Comparison of ENCODE assay signal across 8 cellular contexts in genomic region chr14:102524026-102524450, GRCh38. TPM values are rescaled to one million over a fixed set of nuclear protein-coding genes. Genes with fewer than 3 reads are reported as not detected.
DNase-seq lines count a peak whose midpoint lies in the region; ATAC-seq and TF ChIP-seq lines count a peak whose summit lies in the region.

No MANE protein-coding gene starts in this region.

- no peak overlapping the region for H3T11ph ChIP-seq in H9 (ENCODE audit: low read length)

- H3K9me3 Mint-ChIP-seq in stimulated activated naive B cell treated with anti-CD40 and anti-IgM and Interleukin-4, amounts not matched to agents 10 μg/mL and 1 μg/mL and 100 μg/mL, for 72 hours = no peaks in the 10 kb centered on the region
- H3K9me3 Mint-ChIP-seq in H9 = no peaks in the 10 kb centered on the region; a peak in 1 of 5 replicates

- H3K4me1 ChIP-seq in SK-N-SH (ENCODE audit: control insufficient read depth in 1 of 2, insufficient read depth in 2 of 2, low read depth in 1 of 2, low read length in 1 of 2) = peaks cover 0 to 12% of the 10 kb centered on the region in 2 experiments; a peak in 2 of 4 replicates
- peaks cover 21% of the 10 kb centered on the region for H3K4me1 ChIP-seq in OCI-LY1 (ENCODE audit: insufficient read depth, low read length, severe bottlenecking)
- H3K4me1 ChIP-seq in esophagus squamous epithelium = peaks cover 15 to 46% (median 21%) of the 10 kb centered on the region in 3 donors
- no peaks in the 10 kb centered on the region; the same call in 1 of the 2 replicates for H3K4me1 ChIP-seq in H9 (ENCODE audit: insufficient read depth, low read length)

- TF ChIP-seq EP300 in SK-N-SH (IDR thresholded peaks at IDR 0.05; ENCODE audit: borderline replicate concordance in 1 of 2, low read depth in 1 of 2, low read length in 1 of 2) = no peak

- no peak overlapping the region for H4K5ac ChIP-seq in H9 (ENCODE audit: insufficient read length, low read depth, low read length)

- H3K4me2 ChIP-seq in SK-N-SH (peak overlapping the region; percentile 79), OCI-LY1 (ENCODE audit: low read length) (peak overlapping the region; percentile 97), H9 (ENCODE audit: insufficient read depth, insufficient read length, low read length) (no peak overlapping the region)

- H4K8ac ChIP-seq in H9 (replicated peaks; ENCODE audit: insufficient read length, low read depth, low read length) = no peak overlapping the region

- H2AFZ ChIP-seq in SK-N-SH (ENCODE audit: low read depth) (peak overlapping the region; percentile 92), OCI-LY1 (ENCODE audit: low read length) (no peak overlapping the region), H9 (ENCODE audit: low read length) (no peak overlapping the region)

- H2BK12ac ChIP-seq in H9 (ENCODE audit: insufficient read length, low read depth, low read length) = no peak overlapping the region

- H2BK15ac ChIP-seq in H9 (ENCODE audit: low read depth, low read length) = no peak overlapping the region

- H3K36me3 ChIP-seq in SK-N-SH (replicated peaks in 1 of 2; ENCODE audit: control insufficient read depth in 1 of 2, insufficient read depth in 2 of 2, low read length in 1 of 2) = no peaks in the 10 kb centered on the region
- H3K36me3 ChIP-seq in OCI-LY1 (ENCODE audit: insufficient read depth, low read length) = no peaks in the 10 kb centered on the region
- no peaks in the 10 kb centered on the region for H3K36me3 ChIP-seq in esophagus squamous epithelium

- H3K9me2 ChIP-seq in SK-N-SH (no peaks in the 10 kb centered on the region), OCI-LY1 (ENCODE audit: low read depth, low read length) (no peaks in the 10 kb centered on the region)

- no peak overlapping the region for H4K91ac ChIP-seq in H9 (ENCODE audit: insufficient read length, low read depth, low read length)

- H3K9ac ChIP-seq in SK-N-SH (0 out of 2 replicates have a peak overlapping the region, but pooled peaks have one; percentile 8), OCI-LY1 (ENCODE audit: low read length) (peak overlapping the region; percentile 55), H9 (ENCODE audit: extremely low read depth, insufficient read length, low read length) (no peak overlapping the region)

- no peak overlapping the region for H3K56ac ChIP-seq in H9 (ENCODE audit: insufficient read length, low read depth, low read length)

- no peak overlapping the region for H2AK5ac ChIP-seq in H9 (ENCODE audit: insufficient read length, low read length)

- peak overlapping the region; percentile 86 for H3K27ac Mint-ChIP-seq in stimulated activated naive B cell treated with anti-CD40 and anti-IgM and Interleukin-4, amounts not matched to agents 10 μg/mL and 1 μg/mL and 100 μg/mL, for 72 hours
- no peak overlapping the region for H3K27ac Mint-ChIP-seq in H9

- no peak for TF ChIP-seq RAD21 in SK-N-SH (IDR thresholded peaks at IDR 0.05; ENCODE audit: low read length)

- H2BK20ac ChIP-seq in H9 (ENCODE audit: low read depth, low read length, poor library complexity, severe bottlenecking) = no peak overlapping the region

- H2BK120ac ChIP-seq in H9 (ENCODE audit: low read depth, low read length, poor library complexity, severe bottlenecking) = no peak overlapping the region

- DNase-seq in SK-N-SH = no peak
- no peak for DNase-seq in esophagus squamous epithelium (lab: John Stamatoyannopoulos, UW)
- DNase-seq in stimulated activated naive B cell treated with anti-CD40 and anti-IgM and Interleukin-4, amounts not matched to agents 10 μg/mL and 1 μg/mL and 100 μg/mL, for 72 hours = no peak
- DNase-seq in H9 = no peak
- no peak for DNase-seq in NCI-H1436 (lab: John Stamatoyannopoulos, UW)
- no peak for DNase-seq in SKM-1 treated with dmso at 0.1 percent for 144 hours (lab: John Stamatoyannopoulos, UW; ENCODE audit: unreplicated experiment)

- peaks cover 8% of the 10 kb centered on the region for H3F3A ChIP-seq in SK-N-SH (replicated peaks; ENCODE audit: insufficient read depth)
- H3F3A ChIP-seq in OCI-LY1 (ENCODE audit: insufficient read depth, low read length) = no peaks in the 10 kb centered on the region

- H3K4me3 ChIP-seq in SK-N-SH (ENCODE audit: low read depth in 2 of 2, low read length in 1 of 2) = peak overlapping the region; percentile 12 to 69; a peak in 2 of 4 replicates
- H3K4me3 ChIP-seq in OCI-LY1 (ENCODE audit: low read depth, low read length, poor library complexity, severe bottlenecking) = peak overlapping the region; percentile 65
- H3K4me3 ChIP-seq in esophagus squamous epithelium = peak overlapping the region; percentile 42 to 76 (median 60)

- H4K20me1 ChIP-seq in SK-N-SH (ENCODE audit: insufficient read depth) = no peaks in the 10 kb centered on the region
- no peaks in the 10 kb centered on the region for H4K20me1 ChIP-seq in OCI-LY1 (ENCODE audit: insufficient read depth, low read length)
- H4K20me1 ChIP-seq in H9 (ENCODE audit: control insufficient read depth, insufficient read depth, insufficient read length) = no peaks in the 10 kb centered on the region

- 67% methylated on average over 7 of the region's 11 CpGs for WGBS in SK-N-SH (ENCODE audit: low lambda C conversion rate)
- WGBS in esophagus squamous epithelium, 2 donors = 17 to 45% methylated on average over 1 to 3 of the region's 11 CpGs
- no CpG with 5 or more reads among the region's 11 CpGs for WGBS in H9 (ENCODE audit: extremely low coverage, insufficient read length, low lambda C conversion rate)

- POLR2A ChIA-PET in SK-N-SH (lab: Yijun Ruan, JAX) = interaction anchor here (1.2 kb wide), 1 partner anchor 68 kb away, joined by 3 read pairs; no protein-coding TSS in a partner anchor

- TF ChIP-seq CTCF in SK-N-SH (IDR thresholded peaks at IDR 0.05) (no peak), OCI-LY1 (IDR thresholded peaks at IDR 0.05; ENCODE audit: low read length) (no peak), esophagus squamous epithelium (IDR thresholded peaks at IDR 0.05) (no peak), H9 (conservative IDR thresholded peaks at IDR 0.05) (no peak)

- no peak overlapping the region for H3K14ac ChIP-seq in H9 (ENCODE audit: insufficient read depth, low read length)

- no peaks in the 10 kb centered on the region for H3K9me3 ChIP-seq in SK-N-SH
- H3K9me3 ChIP-seq in OCI-LY1 (ENCODE audit: low read length) = no peaks in the 10 kb centered on the region
- H3K9me3 ChIP-seq in esophagus squamous epithelium = no peaks in the 10 kb centered on the region
- H3K9me3 ChIP-seq in H9 (ENCODE audit: control insufficient read depth, low read depth, low read length) = no peaks in the 10 kb centered on the region

- no peaks in the 10 kb centered on the region for H3K27me3 ChIP-seq in SK-N-SH (ENCODE audit: insufficient read depth)
- H3K27me3 ChIP-seq in OCI-LY1 (ENCODE audit: insufficient read depth, low read length) = no peaks in the 10 kb centered on the region
- no peaks in the 10 kb centered on the region for H3K27me3 ChIP-seq in esophagus squamous epithelium
- no peaks in the 10 kb centered on the region for H3K27me3 ChIP-seq in H9 (ENCODE audit: insufficient read depth, low read length)

- no peak overlapping the region for H3K4ac ChIP-seq in H9 (ENCODE audit: low read depth, low read length)

- H3K4me3 Mint-ChIP-seq in stimulated activated naive B cell treated with anti-CD40 and anti-IgM and Interleukin-4, amounts not matched to agents 10 μg/mL and 1 μg/mL and 100 μg/mL, for 72 hours = peak overlapping the region; percentile 61 to 91
- no peak overlapping the region for H3K4me3 Mint-ChIP-seq in H9

- H3K27ac ChIP-seq in SK-N-SH (ENCODE audit: low read depth in 2 of 2, low read length in 1 of 2) = peak overlapping the region in 1 of 2 experiments; percentile 20; a peak in 1 of 4 replicates
- no peak overlapping the region for H3K27ac ChIP-seq in OCI-LY1 (ENCODE audit: low read depth, low read length, poor library complexity, severe bottlenecking)
- H3K27ac ChIP-seq in esophagus squamous epithelium = peak overlapping the region; percentile 88 to 97 (median 96)
- no peak overlapping the region for H3K27ac ChIP-seq in H9 (ENCODE audit: insufficient read length, low read depth, low read length)

- TF ChIP-seq POLR2A in esophagus squamous epithelium (IDR thresholded peaks at IDR 0.05) = no peak

- H3K18ac ChIP-seq in H9 (ENCODE audit: insufficient read length, low read depth, low read length) = no peak overlapping the region

- intact Hi-C loops in esophagus squamous epithelium (cut with DNase I) = loop anchor here (5.0 kb wide), 1 partner anchor 68 kb away; the partner anchor contains the start of gene RCOR1

- H3K79me1 ChIP-seq in H9 (ENCODE audit: insufficient read depth, low read depth, low read length, poor library complexity, severe bottlenecking) = no peaks in the 10 kb centered on the region

- H3K79me2 ChIP-seq in SK-N-SH (ENCODE audit: insufficient read depth) = no peaks in the 10 kb centered on the region
- H3K79me2 ChIP-seq in OCI-LY1 (ENCODE audit: insufficient read depth, low read length) = no peaks in the 10 kb centered on the region
- no peaks in the 10 kb centered on the region for H3K79me2 ChIP-seq in H9 (ENCODE audit: insufficient read depth, low read length)

- CTCF ChIA-PET in SK-N-SH (lab: Yijun Ruan, JAX) = interaction anchor here (0.7 to 4.4 kb wide), 23 partner anchors 8 to 309 kb away, joined by 3 to 36 read pairs (median 6); no protein-coding TSS in a partner anchor

- H3K23me2 ChIP-seq in H9 (ENCODE audit: insufficient read length, low read depth, low read length, poor library complexity, severe bottlenecking) = peaks cover 6% of the 10 kb centered on the region

- no peaks in the 10 kb centered on the region for H3K27me3 Mint-ChIP-seq in stimulated activated naive B cell treated with anti-CD40 and anti-IgM and Interleukin-4, amounts not matched to agents 10 μg/mL and 1 μg/mL and 100 μg/mL, for 72 hours
- H3K27me3 Mint-ChIP-seq in H9 (ENCODE audit: low read depth) = peaks cover 4% of the 10 kb centered on the region; the same call in 1 of the 2 replicates

- H3K36me3 Mint-ChIP-seq in stimulated activated naive B cell treated with anti-CD40 and anti-IgM and Interleukin-4, amounts not matched to agents 10 μg/mL and 1 μg/mL and 100 μg/mL, for 72 hours = no peaks in the 10 kb centered on the region
- no peaks in the 10 kb centered on the region for H3K36me3 Mint-ChIP-seq in H9 (ENCODE audit: insufficient read depth in 1 of 3, low read depth in 3 of 3)

- no peak overlapping the region for H3K23ac ChIP-seq in H9 (ENCODE audit: insufficient read length, low read depth, low read length)

- peaks cover 20 to 32% of the 10 kb centered on the region in 2 donors for H3K4me1 Mint-ChIP-seq in stimulated activated naive B cell treated with anti-CD40 and anti-IgM and Interleukin-4, amounts not matched to agents 10 μg/mL and 1 μg/mL and 100 μg/mL, for 72 hours
- peaks cover 15 to 21% of the 10 kb centered on the region in 2 experiments for H3K4me1 Mint-ChIP-seq in H9

- no peak for ATAC-seq in SK-N-SH treated with all-trans-retinoic acid at 6 μM for 48 hours
- no peak for ATAC-seq in stimulated activated naive B cell treated with anti-CD40 and anti-IgM and Interleukin-4, amounts not matched to agents 10 μg/mL and 1 μg/mL and 100 μg/mL, for 72 hours (replicated peaks)

- H2BK5ac ChIP-seq in H9 (ENCODE audit: insufficient read length, low read length) = no peak overlapping the region

RNA-seq across cellular contexts. Expression of gene ANKRD9, which starts 14.5 kb away (rescaled TPM):
- 21.3 and 21.4 TPM in 2 replicates for polyA plus RNA-seq in SK-N-SH (2012; rRNA removed)
- polyA plus RNA-seq in SK-N-SH (2012; cell fraction: cytosol; rRNA removed) = 6.2 and 10.8 TPM in 2 replicates
- polyA plus RNA-seq in SK-N-SH (2012; cell fraction: nucleus; rRNA removed) = 85.4 and 152 TPM in 2 replicates
- total RNA-seq in esophagus squamous epithelium (10 to 100 TPM; 20.0 to 39.0 (median 30.2) TPM), H9 (2021) (29.0 and 29.8 TPM in 2 replicates)

Comparison
In these comparisons a context has a peak if more than half of its experiments do, and no peak if none do; other contexts are left out.
1. H3K27ac ChIP-seq: peak in esophagus squamous epithelium (4 of 4); none in OCI-LY1 (single experiment) and H9 (single experiment).
2. H3K4me3 Mint-ChIP-seq: peak in stimulated activated naive B cell treated with anti-CD40 and anti-IgM and Interleukin-4, amounts not matched to agents 10 μg/mL and 1 μg/mL and 100 μg/mL, for 72 hours (2 of 2); none in H9 (0 of 2).
3. Peak in every context shown above with its lines, with median percentiles within 50 percentile points of each other: H3K4me3 ChIP-seq.